8 cellular contexts compared by ENCODE assay signal in genomic region chr22:41383085-41383484, GRCh38. TPM values are rescaled to one million over a fixed set of nuclear protein-coding genes. Genes with fewer than 3 reads are reported as not detected.
DNase-seq lines count a peak whose midpoint lies in the region; ATAC-seq and TF ChIP-seq lines count a peak whose summit lies in the region.
"Had no signal": no experiment of that assay in that cellular context is flagged by ENCODE, and none has a peak within 500 bp of the region (broad histone marks: within the 10 kb centered on the region; RNA-seq: fewer than 3 reads in every experiment).

No MANE protein-coding gene starts in this region.

- no peak for TF ChIP-seq EP300 in gastroesophageal sphincter (IDR thresholded peaks at IDR 0.05)

- H3K79me2 ChIP-seq in GM23248 (ENCODE audit: insufficient read depth) = no peaks in the 10 kb centered on the region

- H3K36me3 ChIP-seq in GM23248 (ENCODE audit: low read depth) (no peaks in the 10 kb centered on the region), gastroesophageal sphincter (peaks cover 0 to 22% of the 10 kb centered on the region in 2 donors), skeletal muscle tissue (ENCODE audit: control insufficient read depth in 3 of 3, insufficient read depth in 3 of 3, low read length in 3 of 3) (peaks cover 8 to 12% (median 10%) of the 10 kb centered on the region in 3 donors)

- peaks cover 4% of the 10 kb centered on the region for H3K27me3 Mint-ChIP-seq in WTC11 (ENCODE audit: low read depth)

- H3K9me3 ChIP-seq in GM23248 (ENCODE audit: low read depth) (no peaks in the 10 kb centered on the region), gastroesophageal sphincter (no peaks in the 10 kb centered on the region), skeletal muscle tissue (ENCODE audit: control insufficient read depth in 3 of 3, low read length in 3 of 3) (no peaks in the 10 kb centered on the region)

- peaks cover 21% of the 10 kb centered on the region for H3K4me1 Mint-ChIP-seq in WTC11

- H2AFZ ChIP-seq in GM23248 = peak overlapping the region; percentile 72

- no peaks in the 10 kb centered on the region for H3K27me3 ChIP-seq in GM23248 (replicated peaks; ENCODE audit: insufficient read depth)
- no peaks in the 10 kb centered on the region for H3K27me3 ChIP-seq in gastroesophageal sphincter
- H3K27me3 ChIP-seq in skeletal muscle tissue (ENCODE audit: control insufficient read depth in 3 of 3, insufficient read depth in 3 of 3, low read length in 3 of 3) = no peaks in the 10 kb centered on the region

- WGBS in GM23248 (ENCODE audit: low coverage in 1 of 2, low lambda C conversion rate in 2 of 2, missing lambda C conversion rate in 2 of 2), 2 experiments = 84 to 91% methylated on average over 5 of the region's 5 CpGs
- 22 to 50% methylated on average over 1 to 5 of the region's 5 CpGs for WGBS in gastroesophageal sphincter (ENCODE audit: low coverage in 1 of 2), 2 donors

- H3K9ac ChIP-seq in GM23248 (peak overlapping the region; percentile 89), skeletal muscle tissue (ENCODE audit: low read depth in 1 of 3, low read length in 3 of 3) (peak overlapping the region; percentile 70 to 86 (median 78))
- H3K9ac ChIP-seq: KMS-11 had no signal

- no peak for TF ChIP-seq POLR2A in gastroesophageal sphincter (IDR thresholded peaks at IDR 0.05)
- no peak for TF ChIP-seq POLR2A in GM18505 (IDR thresholded peaks at IDR 0.05; ENCODE audit: borderline replicate concordance, extremely low read depth, insufficient read depth, insufficient read length)

- ATAC-seq in WTC11 (no peak), gastroesophageal sphincter (no peak), HG02798 (IDR thresholded peaks at IDR 0.05; ENCODE audit: poor library complexity, unreplicated experiment) (no peak), GM18505 (IDR thresholded peaks at IDR 0.05; ENCODE audit: unreplicated experiment) (no peak)

- DNase-seq in GM23248 (no peak), WTC11 (ENCODE audit: low spot score) (no peak), AG08395 (ENCODE audit: low spot score) (no peak)

- POLR2A ChIA-PET in WTC11 (lab: Charles Lee) = interaction anchor here (3.7 kb wide), 1 partner anchor 63 kb away, joined by 24 read pairs; the partner anchor contains the start of gene TOB2

- H3K9me3 Mint-ChIP-seq in WTC11 = no peaks in the 10 kb centered on the region

- CTCF ChIA-PET in WTC11 (lab: Charles Lee) = interaction anchor here (2.3 to 3.3 kb wide), 3 partner anchors 134 to 145 kb away, joined by 8 to 19 read pairs (median 11); no protein-coding TSS in a partner anchor

- H3K4me3 ChIP-seq in GM23248 (peak overlapping the region; percentile 82), gastroesophageal sphincter (peak overlapping the region; percentile 55 to 91), skeletal muscle tissue (ENCODE audit: low read length in 3 of 3) (peak overlapping the region; percentile 80 to 86 (median 84))

- H3F3A ChIP-seq in GM23248 (ENCODE audit: insufficient read depth) = peaks cover 10% of the 10 kb centered on the region

- H3K9me2 ChIP-seq in GM23248 (ENCODE audit: insufficient read depth) = no peaks in the 10 kb centered on the region

- TF ChIP-seq CTCF in WTC11 (IDR thresholded peaks at IDR 0.05) (no peak), gastroesophageal sphincter (IDR thresholded peaks at IDR 0.05) (no peak)

- H3K4me1 ChIP-seq in GM23248 (ENCODE audit: insufficient read depth) (peaks cover 8% of the 10 kb centered on the region; the same call in 1 of the 2 replicates), gastroesophageal sphincter (peaks cover 3 to 79% (median 16%) of the 10 kb centered on the region in 3 donors), skeletal muscle tissue (ENCODE audit: control insufficient read depth in 3 of 3, insufficient read depth in 3 of 3, low read length in 3 of 3) (peaks cover 24 to 25% (median 25%) of the 10 kb centered on the region in 3 donors)

- peak overlapping the region; percentile 81 for H3K4me2 ChIP-seq in GM23248 (ENCODE audit: unreplicated experiment)

- H4K20me1 ChIP-seq in GM23248 (ENCODE audit: insufficient read depth) = no peaks in the 10 kb centered on the region

- H3K27ac ChIP-seq in GM23248 = no peak overlapping the region; the same call in 1 of the 2 replicates
- peak overlapping the region; percentile 96 to 100 (median 100) for H3K27ac ChIP-seq in gastroesophageal sphincter
- peak overlapping the region; percentile 95 for H3K27ac ChIP-seq in skeletal muscle tissue (ENCODE audit: low read depth, low read length)
- H3K27ac ChIP-seq: KMS-11 had no signal

- in situ Hi-C loops in GM23248 (cut with MboI) = no loop called here

- H3K4me3 Mint-ChIP-seq in WTC11 = peak overlapping the region; percentile 75

- no peak overlapping the region for H3K27ac Mint-ChIP-seq in WTC11

- H3K36me3 Mint-ChIP-seq in WTC11 = no peaks in the 10 kb centered on the region

TF ChIP-seq in WTC11, 78 proteins besides CTCF, POLR2A, EP300 and RAD21:
- TF ChIP-seq MYBL2 (CRISPR knock-in tag; IDR thresholded peaks at IDR 0.05) (no peak), ETV6 (CRISPR knock-in tag; IDR thresholded peaks at IDR 0.05) (no peak), OVOL2 (CRISPR knock-in tag; IDR thresholded peaks at IDR 0.05; ENCODE audit: borderline replicate concordance) (no peak), NR3C1 (CRISPR knock-in tag; conservative IDR thresholded peaks at IDR 0.05; ENCODE audit: low read depth) (no peak), ZNF423 (CRISPR knock-in tag; IDR thresholded peaks at IDR 0.05) (no peak), ERG (CRISPR knock-in tag; IDR thresholded peaks at IDR 0.05) (no peak), JUN (CRISPR knock-in tag; IDR thresholded peaks at IDR 0.05) (no peak), ZNF416 (CRISPR knock-in tag; IDR thresholded peaks at IDR 0.05) (no peak), ZSCAN18 (CRISPR knock-in tag; IDR thresholded peaks at IDR 0.05) (no peak), NFATC4 (CRISPR knock-in tag; IDR thresholded peaks at IDR 0.05) (no peak), ZNF317 (CRISPR knock-in tag; IDR thresholded peaks at IDR 0.05; ENCODE audit: borderline replicate concordance, low read depth) (no peak), ATF2 (CRISPR knock-in tag; IDR thresholded peaks at IDR 0.05; ENCODE audit: borderline replicate concordance, low read depth) (no peak), SMAD4 (CRISPR knock-in tag; IDR thresholded peaks at IDR 0.05) (no peak), ZNF121 (CRISPR knock-in tag; IDR thresholded peaks at IDR 0.05) (no peak), ATF1 (CRISPR knock-in tag; IDR thresholded peaks at IDR 0.05) (no peak)

RNA-seq across cellular contexts. Expression of gene TEF, which starts 1.3 kb away (rescaled TPM):
- 4.2 and 4.6 TPM in 2 replicates for total RNA-seq in GM23248 (2014; rRNA removed; shearing (Covaris generic))
- polyA plus RNA-seq in GM23248 (2016; fragmentation: Nextera tagmentation; extraction: Ambion mirVana) = 2.2 and 2.8 TPM in 2 replicates
- total RNA-seq in WTC11 (2021) = 9.8 to 12.0 TPM (median 10.2 TPM) in 3 replicates
- total RNA-seq in gastroesophageal sphincter = 10 to 100 TPM; 26.1 to 50.7 (median 37.0) TPM
- total RNA-seq in skeletal muscle tissue = 12.5 TPM
